In genomic region chr6:33198159-33198852, GRCh38 we compare ENCODE assay signal across 10 cellular contexts. TPM values are rescaled to one million over a fixed set of nuclear protein-coding genes. Genes with fewer than 3 reads are reported as not detected.
DNase-seq lines count a peak whose midpoint lies in the region; ATAC-seq lines count a peak whose summit lies in the region.
"Had no signal": no experiment of that assay in that cellular context is flagged by ENCODE, and none has a peak within 500 bp of the region (broad histone marks: within the 10 kb centered on the region; RNA-seq: fewer than 3 reads in every experiment).

No MANE protein-coding gene starts in this region.

- no peak for ATAC-seq in stimulated activated naive CD8-positive, alpha-beta T cell treated with anti-CD3 and anti-CD28 coated beads, Interleukin-15, Interleukin-2, amounts not matched to agents 100 U/mL and 50 U/mL, for 24 hours
- ATAC-seq in activated T-helper 17 cell treated with anti-CD3 and anti-CD28 coated beads, Interleukin-2, amount 50 U/mL, for 72 hours (replicated peaks): no peak
- no peak for ATAC-seq in memory B cell (ENCODE audit: low read depth)

- peak overlapping the region; percentile 93 for H3K27ac Mint-ChIP-seq in stimulated activated naive CD8-positive, alpha-beta T cell treated with anti-CD3 and anti-CD28 coated beads, Interleukin-15, Interleukin-2, amounts not matched to agents 100 ng/mL and 50 ng/mL, for 24 hours
- H3K27ac Mint-ChIP-seq in activated T-helper 17 cell treated with anti-CD3 and anti-CD28 coated beads, Interleukin-2, amount 50 U/mL, for 72 hours: peak overlapping the region; percentile 91
- H3K27ac Mint-ChIP-seq in memory B cell: peak overlapping the region; percentile 77

- DNase-seq in stimulated activated naive CD8-positive, alpha-beta T cell treated with anti-CD3 and anti-CD28 coated beads, Interleukin-15, Interleukin-2, amounts not matched to agents 100 U/mL and 50 U/mL, for 24 hours: no peak
- DNase-seq in memory B cell (ENCODE audit: low spot score in 2 of 2) (no peak), NCI-H146 treated with DMSO at 0.1 percent for 48 hours (lab: John Stamatoyannopoulos, UW; ENCODE audit: unreplicated experiment) (no peak), NAMALWA (ENCODE audit: low spot score) (no peak), SKM-1 (lab: John Stamatoyannopoulos, UW; ENCODE audit: unreplicated experiment) (no peak)
- no peak for DNase-seq in effector CD8-positive, alpha-beta T cell (lab: John Stamatoyannopoulos, UW)
- DNase-seq: activated gamma-delta T cell, T-helper 9 cell had no signal

- H3K27me3 Mint-ChIP-seq in stimulated activated naive CD8-positive, alpha-beta T cell treated with anti-CD3 and anti-CD28 coated beads, Interleukin-15, Interleukin-2, amounts not matched to agents 100 ng/mL and 50 ng/mL, for 24 hours: no peaks in the 10 kb centered on the region
- H3K27me3 Mint-ChIP-seq in activated T-helper 17 cell treated with anti-CD3 and anti-CD28 coated beads, Interleukin-2, amount 50 U/mL, for 72 hours: no peaks in the 10 kb centered on the region
- no peaks in the 10 kb centered on the region for H3K27me3 Mint-ChIP-seq in memory B cell

- H3K4me3 Mint-ChIP-seq in stimulated activated naive CD8-positive, alpha-beta T cell treated with anti-CD3 and anti-CD28 coated beads, Interleukin-15, Interleukin-2, amounts not matched to agents 100 ng/mL and 50 ng/mL, for 24 hours: peak overlapping the region; percentile 98
- H3K4me3 Mint-ChIP-seq in activated T-helper 17 cell treated with anti-CD3 and anti-CD28 coated beads, Interleukin-2, amount 50 U/mL, for 72 hours: peak overlapping the region; percentile 100
- peak overlapping the region; percentile 99 for H3K4me3 Mint-ChIP-seq in memory B cell

- H3K4me1 Mint-ChIP-seq in stimulated activated naive CD8-positive, alpha-beta T cell treated with anti-CD3 and anti-CD28 coated beads, Interleukin-15, Interleukin-2, amounts not matched to agents 100 ng/mL and 50 ng/mL, for 24 hours (ENCODE audit: low read depth): peaks cover 66% of the 10 kb centered on the region
- peaks cover 38% of the 10 kb centered on the region for H3K4me1 Mint-ChIP-seq in activated T-helper 17 cell treated with anti-CD3 and anti-CD28 coated beads, Interleukin-2, amount 50 U/mL, for 72 hours
- H3K4me1 Mint-ChIP-seq in memory B cell: peaks cover 46% of the 10 kb centered on the region

- H3K36me3 Mint-ChIP-seq in stimulated activated naive CD8-positive, alpha-beta T cell treated with anti-CD3 and anti-CD28 coated beads, Interleukin-15, Interleukin-2, amounts not matched to agents 100 ng/mL and 50 ng/mL, for 24 hours (ENCODE audit: low read depth): peaks cover 69% of the 10 kb centered on the region
- H3K36me3 Mint-ChIP-seq in activated T-helper 17 cell treated with anti-CD3 and anti-CD28 coated beads, Interleukin-2, amount 50 U/mL, for 72 hours (ENCODE audit: low read depth): peaks cover 87% of the 10 kb centered on the region
- peaks cover 42% of the 10 kb centered on the region for H3K36me3 Mint-ChIP-seq in memory B cell

- no peaks in the 10 kb centered on the region for H3K9me3 Mint-ChIP-seq in stimulated activated naive CD8-positive, alpha-beta T cell treated with anti-CD3 and anti-CD28 coated beads, Interleukin-15, Interleukin-2, amounts not matched to agents 100 ng/mL and 50 ng/mL, for 24 hours
- H3K9me3 Mint-ChIP-seq in activated T-helper 17 cell treated with anti-CD3 and anti-CD28 coated beads, Interleukin-2, amount 50 U/mL, for 72 hours: no peaks in the 10 kb centered on the region
- H3K9me3 Mint-ChIP-seq in memory B cell: no peaks in the 10 kb centered on the region

RNA-seq across cellular contexts. Expression of gene RXRB, which starts 2.2 kb away (rescaled TPM):
- total RNA-seq in activated T-helper 17 cell treated with anti-CD3 and anti-CD28 coated beads, Interleukin-2, amount 50 U/mL, for 72 hours: 10 to 100 TPM; 31.0 to 68.7 TPM

RNA-seq across cellular contexts. Expression of gene SLC39A7, which starts 2.4 kb away (rescaled TPM):
- 10 to 100 TPM; 50.5 to 65.0 TPM for total RNA-seq in activated T-helper 17 cell treated with anti-CD3 and anti-CD28 coated beads, Interleukin-2, amount 50 U/mL, for 72 hours

RNA-seq across cellular contexts. Expression of gene COL11A2, which starts 6.0 kb away (rescaled TPM):
- 1 to 10 TPM; 1.2 to 3.3 TPM for total RNA-seq in activated T-helper 17 cell treated with anti-CD3 and anti-CD28 coated beads, Interleukin-2, amount 50 U/mL, for 72 hours

RNA-seq across cellular contexts. Expression of gene HSD17B8, which starts 6.1 kb away (rescaled TPM):
- 10 to 100 TPM in 1 of 2 donors, 1 to 10 TPM in 1; 3.4 to 13.1 TPM for total RNA-seq in activated T-helper 17 cell treated with anti-CD3 and anti-CD28 coated beads, Interleukin-2, amount 50 U/mL, for 72 hours

RNA-seq across cellular contexts. Expression of gene RING1, which starts 10.0 kb away (rescaled TPM):
- 10 to 100 TPM; 22.7 to 25.1 TPM for total RNA-seq in activated T-helper 17 cell treated with anti-CD3 and anti-CD28 coated beads, Interleukin-2, amount 50 U/mL, for 72 hours
